17 cellular contexts compared by ENCODE assay signal in the genomic region with DNA sequence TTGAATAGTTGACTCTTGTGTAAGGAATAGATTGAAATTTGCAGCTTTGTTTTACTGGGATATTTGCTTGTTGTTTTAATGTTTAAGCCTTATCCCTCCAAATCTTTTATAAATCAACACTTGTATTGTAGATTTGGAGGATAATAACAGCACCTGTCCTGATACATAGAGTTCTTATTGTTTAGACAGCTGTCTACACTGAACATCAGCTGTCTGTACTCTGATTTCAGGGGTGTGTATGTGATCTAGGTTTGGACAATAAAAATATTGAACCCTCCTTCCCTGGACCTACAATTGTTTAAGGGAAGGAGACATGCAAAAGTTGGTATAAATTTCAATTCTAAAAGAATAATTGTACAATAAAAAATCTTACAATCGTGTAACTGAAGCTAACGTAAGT.
"Had no signal": no experiment of that assay in that cellular context is flagged by ENCODE, and none has a peak within 500 bp of the region (broad histone marks: within the 10 kb centered on the region; RNA-seq: fewer than 3 reads in every experiment).

No MANE protein-coding gene starts in this region.

- H3K27me3 ChIP-seq: heart left ventricle, sigmoid colon, tibial nerve had no signal

- H3K9me3 ChIP-seq: heart left ventricle, left ventricle myocardium inferior, sigmoid colon, tibial nerve had no signal

- ATAC-seq: activated T-cell treated with anti-CD3 and anti-CD28 coated beads, Interleukin-2, amount 50 U/mL, for 72 hours; heart left ventricle had no signal

- H3K27ac ChIP-seq: heart left ventricle, left ventricle myocardium inferior, sigmoid colon, tibial nerve, VCaP had no signal

- H3K4me1 ChIP-seq: sigmoid colon had no signal

- H3K4me3 Mint-ChIP-seq: activated T-cell treated with anti-CD3 and anti-CD28 coated beads, Interleukin-2, amount 50 U/mL, for 72 hours had no signal

- H3K9me3 Mint-ChIP-seq: activated T-cell treated with anti-CD3 and anti-CD28 coated beads, Interleukin-2, amount 50 U/mL, for 72 hours had no signal

- H3K27ac Mint-ChIP-seq: activated T-cell treated with anti-CD3 and anti-CD28 coated beads, Interleukin-2, amount 50 U/mL, for 72 hours had no signal

- DNase-seq: activated CD4-positive, alpha-beta T cell treated with anti-CD3 and anti-CD28 coated beads for 1 hour; activated CD8-positive, alpha-beta memory T cell treated with anti-CD3 and anti-CD28 coated beads for 24 hours; activated CD8-positive, alpha-beta memory T cell treated with anti-CD3 and anti-CD28 coated beads, Interleukin-2, amount 50 U/mL, for 48 hours; activated effector memory CD4-positive, alpha-beta T cell treated with anti-CD3 and anti-CD28 coated beads, Interleukin-2, amount 50 U/mL, for 16 hours; activated naive CD4-positive, alpha-beta T cell treated with anti-CD3 and anti-CD28 coated beads, Interleukin-2, amount 50 U/mL, for 16 hours; activated T-cell treated with anti-CD3 and anti-CD28 coated beads, Interleukin-2, amount 50 U/mL, for 72 hours; effector CD4-positive, alpha-beta T cell; heart left ventricle; left ventricle myocardium inferior; mammary epithelial cell; midbrain; occipital lobe; posterior cingulate gyrus; sigmoid colon; stimulated activated naive CD4-positive, alpha-beta T cell had no signal

- H3K36me3 ChIP-seq: left ventricle myocardium inferior, sigmoid colon had no signal

- H3K4me3 ChIP-seq: heart left ventricle, left ventricle myocardium inferior, sigmoid colon, tibial nerve had no signal
